In the genomic region with DNA sequence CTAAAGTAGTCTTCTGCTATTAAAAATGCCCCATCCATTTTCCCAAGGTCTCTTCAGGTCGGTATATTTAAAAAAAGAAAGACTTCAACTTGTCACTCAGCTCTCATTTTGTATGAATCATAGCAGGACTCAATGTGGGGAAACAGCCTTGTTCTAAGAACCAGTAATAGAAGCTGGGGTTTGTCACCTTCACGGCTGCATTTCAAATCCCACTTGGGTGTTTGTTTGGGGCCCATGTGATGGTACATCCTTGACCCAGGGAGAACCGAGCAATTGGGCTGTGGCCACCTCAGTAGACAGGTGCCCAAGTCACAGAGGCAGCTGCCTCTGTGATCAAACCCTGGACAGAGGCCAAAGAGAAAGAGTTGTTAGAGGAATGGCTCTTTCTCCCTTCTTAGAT, we compare ENCODE assay signal across 10 cellular contexts.
DNase-seq lines count a peak whose midpoint lies in the region; ATAC-seq and TF ChIP-seq lines count a peak whose summit lies in the region.
"Had no signal": no experiment of that assay in that cellular context is flagged by ENCODE, and none has a peak within 500 bp of the region (broad histone marks: within the 10 kb centered on the region; RNA-seq: fewer than 3 reads in every experiment).

No MANE protein-coding gene starts in this region.

- H3K9me3 ChIP-seq in adrenal gland (replicated peaks in 1 of 3) (no peaks in the 10 kb centered on the region), tibial artery (no peaks in the 10 kb centered on the region)

- no peaks in the 10 kb centered on the region for H3K27me3 ChIP-seq in adrenal gland
- H3K27me3 ChIP-seq in tibial artery: no peaks in the 10 kb centered on the region

- 39 to 47% (median 40%) methylated on average over 3 of the region's 3 CpGs for WGBS in adrenal gland, 4 donors

- intact Hi-C loops in adrenal gland (cut with DNase I): no loop called here
- intact Hi-C loops in tibial artery (cut with DNase I; ENCODE audit: low total_unique reads): no loop called here

- peaks cover 0 to 21% of the 10 kb centered on the region in 2 donors for H3K4me1 ChIP-seq in adrenal gland (replicated peaks in 1 of 2)
- peaks cover 0 to 38% (median 3%) of the 10 kb centered on the region in 4 donors for H3K4me1 ChIP-seq in tibial artery

- no peak for TF ChIP-seq CTCF in adrenal gland (IDR thresholded peaks at IDR 0.05)
- no peak for TF ChIP-seq CTCF in tibial artery (IDR thresholded peaks at IDR 0.05)

- H3K36me3 ChIP-seq in adrenal gland (replicated peaks in 1 of 2): no peaks in the 10 kb centered on the region
- no peaks in the 10 kb centered on the region for H3K36me3 ChIP-seq in tibial artery

- H3K27ac ChIP-seq in adrenal gland (no peak overlapping the region), tibial artery (peak overlapping the region; percentile 63 to 68)

- peak; percentile 36 to 42 for DNase-seq in activated T-cell treated with anti-CD3 and anti-CD28 coated beads, Interleukin-2, amount 50 U/mL, for 48 hours
- DNase-seq in activated T-cell treated with anti-CD3 and anti-CD28 coated beads, Interleukin-2, amount 50 U/mL, for 1 hour: no peak
- DNase-seq in adrenal gland (peak in 6 of 7 donors; percentile 20 to 51 (median 42)), tibial artery (no peak), NCI-H2171 (lab: John Stamatoyannopoulos, UW) (no peak)
- DNase-seq: cerebellar nuclear complex, NCI-H524 treated with DMSO at 0.1 percent for 48 hours had no signal

- no peak for TF ChIP-seq POLR2A in adrenal gland (IDR thresholded peaks at IDR 0.05)

- H3K4me3 ChIP-seq in adrenal gland (no peak overlapping the region), tibial artery (no peak overlapping the region)

- ATAC-seq in HG03064 (IDR thresholded peaks at IDR 0.05; ENCODE audit: low read depth, unreplicated experiment) (peak; percentile 60), GM19455 (IDR thresholded peaks at IDR 0.05; ENCODE audit: unreplicated experiment) (no peak), GM19035 (IDR thresholded peaks at IDR 0.05; ENCODE audit: unreplicated experiment) (no peak)

Comparison
In these comparisons a context has a peak if more than half of its experiments do, and no peak if none do; other contexts are left out.
1. DNase-seq: peak in activated T-cell treated with anti-CD3 and anti-CD28 coated beads, Interleukin-2, amount 50 U/mL, for 48 hours (2 of 2) and adrenal gland (6 of 7); none in activated T-cell treated with anti-CD3 and anti-CD28 coated beads, Interleukin-2, amount 50 U/mL, for 1 hour (single experiment), tibial artery (0 of 2) and NCI-H2171 (single experiment).
2. H3K27ac ChIP-seq: peak in tibial artery (2 of 2); none in adrenal gland (0 of 5).